In the genomic region with DNA sequence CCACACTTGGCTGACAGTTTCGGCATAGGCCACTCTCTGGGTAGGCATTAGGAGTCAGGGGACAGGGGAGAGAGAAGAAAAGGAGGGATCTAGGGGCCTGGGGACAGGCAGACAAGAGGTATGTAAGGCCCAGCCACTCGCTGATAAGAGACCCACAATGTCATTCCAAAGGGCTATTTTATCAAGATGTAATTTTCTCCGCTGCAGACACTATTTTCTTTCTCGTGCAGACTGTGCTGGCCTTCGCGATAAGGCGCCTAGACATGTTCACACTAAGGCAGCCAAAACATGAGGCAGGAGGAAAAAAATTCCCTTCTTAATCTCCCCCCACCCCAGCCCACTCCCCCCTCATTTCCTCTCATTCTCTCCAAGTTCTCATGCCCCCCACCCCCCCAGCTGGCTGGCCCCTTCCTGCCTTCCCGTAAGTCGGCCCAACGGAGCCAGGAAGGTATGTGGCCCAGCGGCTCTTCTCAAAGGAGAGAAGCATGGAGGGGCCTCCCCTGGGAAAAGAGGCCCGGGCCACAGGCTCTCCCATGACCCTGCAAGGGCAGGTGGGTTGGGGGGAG, we compare ENCODE assay signal across 1 cellular context.
TF ChIP-seq lines count a peak whose summit lies in the region.

No MANE protein-coding gene starts in this region.

TF ChIP-seq in HepG2, 621 proteins besides CTCF, POLR2A, EP300 and RAD21:
- peak; percentile 39 for TF ChIP-seq HNRNPK (IDR thresholded peaks at IDR 0.05; ENCODE audit: low read depth, low read length, poor library complexity, severe bottlenecking)
- no peak for TF ChIP-seq HOXA7 (CRISPR knock-in tag; IDR thresholded peaks at IDR 0.05)
